Comparison of ENCODE assay signal across 31 cellular contexts in genomic region chr14:92033433-92033832, GRCh38. TPM values are rescaled to one million over a fixed set of nuclear protein-coding genes. Genes with fewer than 3 reads are reported as not detected.
DNase-seq lines count a peak whose midpoint lies in the region; ATAC-seq, FAIRE-seq and TF ChIP-seq lines count a peak whose summit lies in the region.
"Had no signal": no experiment of that assay in that cellular context is flagged by ENCODE, and none has a peak within 500 bp of the region (broad histone marks: within the 10 kb centered on the region; RNA-seq: fewer than 3 reads in every experiment).

No MANE protein-coding gene starts in this region.

- no peak for ATAC-seq in T-helper 17 cell
- ATAC-seq in pancreas: no peak
- no peak for ATAC-seq in left colon
- ATAC-seq: activated CD8-positive, alpha-beta memory T cell treated with anti-CD3 and anti-CD28 coated beads, Interleukin-2, amount 10 ng/mL, durations not matched to agents 7 days and 5 days; stimulated activated naive B cell treated with anti-CD40 and anti-IgM and Interleukin-4, amounts not matched to agents 10 μg/mL and 1 μg/mL and 100 μg/mL, for 72 hours had no signal

- no peaks in the 10 kb centered on the region for H3K9me3 ChIP-seq in T-helper 17 cell (ENCODE audit: control insufficient read depth, low read length, poor library complexity, severe bottlenecking)
- H3K9me3 ChIP-seq in pancreas: no peaks in the 10 kb centered on the region
- H3K9me3 ChIP-seq: sigmoid colon, thoracic aorta had no signal

- no peaks in the 10 kb centered on the region for H3K27me3 Mint-ChIP-seq in activated T-cell treated with anti-CD3 and anti-CD28 coated beads, Interleukin-2, amount 50 U/mL, for 24 hours
- H3K27me3 Mint-ChIP-seq in T-helper 17 cell: no peaks in the 10 kb centered on the region
- no peaks in the 10 kb centered on the region for H3K27me3 Mint-ChIP-seq in endothelial cell (ENCODE audit: unreplicated experiment)
- H3K27me3 Mint-ChIP-seq: activated CD4-positive, alpha-beta T cell treated with anti-CD3 and anti-CD28 coated beads, Interleukin-2, amount 10 ng/mL, durations not matched to agents 7 days and 5 days; activated CD8-positive, alpha-beta memory T cell treated with anti-CD3 and anti-CD28 coated beads, Interleukin-2, amount 10 ng/mL, durations not matched to agents 7 days and 5 days; stimulated activated naive B cell treated with anti-CD40 and anti-IgM and Interleukin-4, amounts not matched to agents 10 μg/mL and 1 μg/mL and 100 μg/mL, for 72 hours had no signal

- 36 to 38% methylated on average over 1 of the region's 1 CpG for WGBS in pancreas, 2 donors

- H3K27me3 ChIP-seq in pancreas: no peaks in the 10 kb centered on the region
- H3K27me3 ChIP-seq: brain microvascular endothelial cell, sigmoid colon had no signal

- peaks cover 38% of the 10 kb centered on the region for H3K4me1 Mint-ChIP-seq in activated T-cell treated with anti-CD3 and anti-CD28 coated beads, Interleukin-2, amount 50 U/mL, for 24 hours (ENCODE audit: low read depth)
- H3K4me1 Mint-ChIP-seq in T-helper 17 cell (peaks cover 32% of the 10 kb centered on the region), endothelial cell (ENCODE audit: unreplicated experiment) (peaks cover 7% of the 10 kb centered on the region)

- H3K4me3 ChIP-seq in pancreas: peak overlapping the region in 2 of 4 donors; percentile 20 to 35
- H3K4me3 ChIP-seq: sigmoid colon, thoracic aorta had no signal

- intact Hi-C loops in pancreas (cut with DNase I) (no loop called here), left colon (cut with DNase I, micrococcal nuclease) (no loop called here)

- TF ChIP-seq CTCF in endothelial cell (IDR thresholded peaks at IDR 0.05; ENCODE audit: unreplicated experiment): no peak
- no peak for TF ChIP-seq CTCF in pancreas (IDR thresholded peaks at IDR 0.05)

- H3K36me3 ChIP-seq in pancreas: peaks cover 0 to 8% (median 6%) of the 10 kb centered on the region in 3 donors

- H3K4me3 Mint-ChIP-seq in activated T-cell treated with anti-CD3 and anti-CD28 coated beads, Interleukin-2, amount 50 U/mL, for 24 hours: no peak overlapping the region
- H3K4me3 Mint-ChIP-seq in T-helper 17 cell (peak overlapping the region; percentile 1), endothelial cell (ENCODE audit: unreplicated experiment) (no peak overlapping the region)
- H3K4me3 Mint-ChIP-seq: activated CD4-positive, alpha-beta T cell treated with anti-CD3 and anti-CD28 coated beads, Interleukin-2, amount 10 ng/mL, durations not matched to agents 7 days and 5 days; activated CD8-positive, alpha-beta memory T cell treated with anti-CD3 and anti-CD28 coated beads, Interleukin-2, amount 10 ng/mL, durations not matched to agents 7 days and 5 days; mesothelial cell of epicardium; nephron progenitor cell; stimulated activated naive B cell treated with anti-CD40 and anti-IgM and Interleukin-4, amounts not matched to agents 10 μg/mL and 1 μg/mL and 100 μg/mL, for 72 hours; T-helper 2 cell treated with Interferon-gamma antibody and Interleukin-4, amounts not matched to agents 5 μg/mL and 100 μg/mL, for 36 hours had no signal

- FAIRE-seq in pancreas (lab: Jason Lieb, UNC): no peak
- FAIRE-seq: A204.1, keratinocyte had no signal

- peaks cover 19 to 44% (median 27%) of the 10 kb centered on the region in 3 donors for H3K4me1 ChIP-seq in pancreas

- H3K36me3 Mint-ChIP-seq in activated T-cell treated with anti-CD3 and anti-CD28 coated beads, Interleukin-2, amount 50 U/mL, for 24 hours (ENCODE audit: low read depth): peaks cover 49% of the 10 kb centered on the region
- no peaks in the 10 kb centered on the region for H3K36me3 Mint-ChIP-seq in T-helper 17 cell (ENCODE audit: low read depth)
- H3K36me3 Mint-ChIP-seq in endothelial cell (ENCODE audit: low read depth, unreplicated experiment): peaks cover 9% of the 10 kb centered on the region

- H3K9me3 Mint-ChIP-seq in activated T-cell treated with anti-CD3 and anti-CD28 coated beads, Interleukin-2, amount 50 U/mL, for 24 hours: no peaks in the 10 kb centered on the region
- H3K9me3 Mint-ChIP-seq in endothelial cell (ENCODE audit: unreplicated experiment): no peaks in the 10 kb centered on the region
- H3K9me3 Mint-ChIP-seq: activated CD4-positive, alpha-beta T cell treated with anti-CD3 and anti-CD28 coated beads, Interleukin-2, amount 10 ng/mL, durations not matched to agents 7 days and 5 days; activated T-helper 2 cell treated with anti-CD3 and anti-CD28 coated beads, Interferon-gamma antibody, Interleukin-2, Interleukin-4, amounts not matched to agents 10 μg/mL and 5 μg/mL and 100 μg/mL, durations not matched to agents 14 hours and 24 hours and 36 hours; stimulated activated naive B cell treated with anti-CD40 and anti-IgM and Interleukin-4, amounts not matched to agents 10 μg/mL and 1 μg/mL and 100 μg/mL, for 72 hours; T-helper 2 cell treated with Interferon-gamma antibody and Interleukin-4, amounts not matched to agents 5 μg/mL and 100 μg/mL, for 36 hours had no signal

- DNase-seq in activated T-cell treated with anti-CD3 and anti-CD28 coated beads, Interleukin-2, amount 50 U/mL, for 24 hours: no peak
- no peak for DNase-seq in activated T-cell treated with anti-CD3 and anti-CD28 coated beads, Interleukin-2, amount 50 U/mL, for 48 hours
- no peak for DNase-seq in T-helper 17 cell
- DNase-seq in endothelial cell (ENCODE audit: low spot score): no peak
- DNase-seq in pancreas: no peak
- no peak for DNase-seq in left colon
- no peak for DNase-seq in ureter (ENCODE audit: low spot score)
- no peak for DNase-seq in NCI-H345 (lab: John Stamatoyannopoulos, UW)
- DNase-seq: activated CD4-positive, alpha-beta T cell treated with anti-CD3 and anti-CD28 coated beads, Interleukin-2, amount 10 ng/mL, durations not matched to agents 7 days and 5 days; activated CD8-positive, alpha-beta memory T cell treated with anti-CD3 and anti-CD28 coated beads, Interleukin-2, amount 10 ng/mL, durations not matched to agents 7 days and 5 days; brain microvascular endothelial cell; DND-41; H7; NCI-H1092 treated with DMSO at 0.1 percent for 48 hours; NCI-H187; NCI-H2171; NCI-H524; nephron progenitor cell; NK-92 treated with Interleukin-12 subunit alpha and Interleukin-12 subunit beta, amount 100 ng/mL, for 24 hours; posterior cingulate gyrus; Right ventricle myocardium superior; sigmoid colon; stimulated activated CD4-positive, alpha-beta T cell treated with anti-CD3 and anti-CD28 coated beads, Interleukin-4, amount 100 ng/mL, for 24 hours; stimulated activated naive B cell treated with anti-CD40 and anti-IgM and Interleukin-4, amounts not matched to agents 10 μg/mL and 1 μg/mL and 100 μg/mL, for 72 hours had no signal

- peak overlapping the region; percentile 32 to 83 (median 68) for H3K27ac ChIP-seq in pancreas
- H3K27ac ChIP-seq: brain microvascular endothelial cell, epithelial cell of prostate, sigmoid colon, thoracic aorta had no signal

- H3K27ac Mint-ChIP-seq in activated T-cell treated with anti-CD3 and anti-CD28 coated beads, Interleukin-2, amount 50 U/mL, for 24 hours: peak overlapping the region; percentile 82
- H3K27ac Mint-ChIP-seq in T-helper 17 cell: no peak overlapping the region
- peak overlapping the region; percentile 64 for H3K27ac Mint-ChIP-seq in endothelial cell (ENCODE audit: unreplicated experiment)
- H3K27ac Mint-ChIP-seq: activated CD4-positive, alpha-beta T cell treated with anti-CD3 and anti-CD28 coated beads, Interleukin-2, amount 10 ng/mL, durations not matched to agents 7 days and 5 days; activated CD8-positive, alpha-beta memory T cell treated with anti-CD3 and anti-CD28 coated beads, Interleukin-2, amount 10 ng/mL, durations not matched to agents 7 days and 5 days; activated T-helper 2 cell treated with anti-CD3 and anti-CD28 coated beads, Interferon-gamma antibody, Interleukin-2, Interleukin-4, amounts not matched to agents 10 μg/mL and 5 μg/mL and 100 μg/mL, durations not matched to agents 14 hours and 24 hours and 36 hours; mesothelial cell of epicardium; nephron progenitor cell; stimulated activated naive B cell treated with anti-CD40 and anti-IgM and Interleukin-4, amounts not matched to agents 10 μg/mL and 1 μg/mL and 100 μg/mL, for 72 hours; T-helper 2 cell treated with Interferon-gamma antibody and Interleukin-4, amounts not matched to agents 5 μg/mL and 100 μg/mL, for 36 hours had no signal

RNA-seq across cellular contexts. Expression of gene TRIP11, which starts 6.4 kb away (rescaled TPM):
- 10 to 100 TPM; 44.2 to 45.1 TPM for total RNA-seq in T-helper 17 cell
- total RNA-seq in endothelial cell (ENCODE audit: unreplicated experiment): 46.8 TPM
- total RNA-seq in pancreas: 10 to 100 TPM; 36.1 to 58.7 (median 47.1) TPM
- polyA plus RNA-seq in pancreas: 1 to 10 TPM; 4.2 to 6.9 TPM
- total RNA-seq in left colon: 10 to 100 TPM; 56.3 to 69.5 TPM
- 83.5 TPM for total RNA-seq in ureter
